8 cellular contexts compared by ENCODE assay signal in the genomic region with DNA sequence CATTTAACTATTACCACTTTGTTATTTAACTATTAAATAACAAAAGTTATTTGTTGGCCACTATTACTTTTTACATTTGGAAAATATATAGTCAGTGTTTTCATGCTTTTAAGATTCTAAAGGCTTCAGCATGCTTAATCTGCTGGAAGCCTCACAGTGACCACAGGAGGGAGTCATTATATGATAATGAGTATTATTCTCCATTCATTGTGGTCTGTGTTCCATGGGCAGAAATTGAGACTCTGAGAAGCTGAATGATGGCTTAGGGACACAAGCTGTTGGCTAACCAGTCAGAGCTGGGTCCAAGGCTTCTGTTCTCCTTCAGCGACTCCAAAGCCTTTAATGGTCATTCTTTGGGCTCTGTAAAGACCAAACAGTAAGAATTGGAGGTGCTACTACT.
A peak's percentile ranks its signal among the peaks of the same experiment; 100 is the strongest.
DNase-seq lines count a peak whose midpoint lies in the region; ATAC-seq, FAIRE-seq and TF ChIP-seq lines count a peak whose summit lies in the region.

No MANE protein-coding gene starts in this region.

- H3K27ac ChIP-seq in GM12878 (ENCODE audit: control insufficient read depth, insufficient read depth): peak overlapping the region; percentile 4; the same call in 1 of the 2 replicates
- no peak overlapping the region for H3K27ac ChIP-seq in CD8-positive, alpha-beta T cell (ENCODE audit: low read depth, low read length)

- no peak for DNase-seq in activated CD4-positive, CD25-positive, alpha-beta regulatory T cell treated with anti-CD3 and anti-CD28 coated beads, Interleukin-2, amount 50 U/mL, for 72 hours
- DNase-seq in MV-4-11 (lab: John Stamatoyannopoulos, UW) (peak; percentile 48), GM12878 (ENCODE audit: low read depth, low spot score) (no peak), retinal pigment epithelial cell (ENCODE audit: low read depth) (no peak), SHP77 treated with DMSO at 0.1 percent for 48 hours (lab: John Stamatoyannopoulos, UW) (no peak)
- DNase-seq in CD8-positive, alpha-beta T cell: no peak

- no peak overlapping the region for H3K4me3 Mint-ChIP-seq in CD8-positive, alpha-beta T cell

- H3K79me2 ChIP-seq in GM12878 (ENCODE audit: control insufficient read depth, insufficient read depth, low read length): peaks cover 4% of the 10 kb centered on the region

- H2AFZ ChIP-seq in GM12878 (ENCODE audit: control insufficient read depth, low read depth, low read length): no peak overlapping the region

- H3K4me1 ChIP-seq in GM12878 (ENCODE audit: control insufficient read depth, insufficient read depth, low read length): peaks cover 58% of the 10 kb centered on the region
- peaks cover 22% of the 10 kb centered on the region for H3K4me1 ChIP-seq in CD8-positive, alpha-beta T cell (ENCODE audit: insufficient read depth, low read length)

- peak; percentile 60 to 73 for ATAC-seq in activated CD4-positive, CD25-positive, alpha-beta regulatory T cell treated with anti-CD3 and anti-CD28 coated beads, Interleukin-2, amount 50 U/mL, for 24 hours
- ATAC-seq in GM12878 (peak; percentile 65), HG02938 (IDR thresholded peaks at IDR 0.05; ENCODE audit: unreplicated experiment) (no peak)
- ATAC-seq in CD8-positive, alpha-beta T cell: no peak

- no peaks in the 10 kb centered on the region for H3K27me3 Mint-ChIP-seq in CD8-positive, alpha-beta T cell (ENCODE audit: low read depth)

- H3K27ac Mint-ChIP-seq in CD8-positive, alpha-beta T cell: no peak overlapping the region

- 100% methylated on average over 1 of the region's 1 CpG for WGBS in GM12878 (ENCODE audit: insufficient coverage, insufficient replicate concordance, low lambda C conversion rate, missing lambda C conversion rate)

- SMC1A ChIA-PET in GM12878 (lab: Charles Lee; ENCODE audit: uncharacterized antibody, unreplicated experiment): interaction anchor here (0.7 to 20.9 kb wide), 9 partner anchors 12 to 112 kb away, joined by 3 to 380 read pairs (median 38); a partner anchor contains a TSS

- no peak for FAIRE-seq in GM12878 (lab: Jason Lieb, UNC)

- no peaks in the 10 kb centered on the region for H3K27me3 ChIP-seq in GM12878 (replicated peaks in 1 of 2; ENCODE audit: control insufficient read depth in 2 of 2, insufficient read depth in 2 of 2, low read length in 1 of 2)
- H3K27me3 ChIP-seq in CD8-positive, alpha-beta T cell (ENCODE audit: insufficient read depth, low read length): no peaks in the 10 kb centered on the region

- peaks cover 52% of the 10 kb centered on the region for H3K4me1 Mint-ChIP-seq in CD8-positive, alpha-beta T cell (ENCODE audit: low read depth)

- no peak for TF ChIP-seq POLR2A in GM12878 (IDR thresholded peaks at IDR 0.05; ENCODE audit: low read depth, low read length)

- H3K9me3 ChIP-seq in GM12878 (replicated peaks; ENCODE audit: control insufficient read depth, insufficient read depth, low read length): no peaks in the 10 kb centered on the region
- H3K9me3 ChIP-seq in CD8-positive, alpha-beta T cell (ENCODE audit: low read length): no peaks in the 10 kb centered on the region

- peak; percentile 22 to 32 (median 23); a peak in 3 of 6 replicates for TF ChIP-seq CTCF in GM12878 (IDR thresholded peaks at IDR 0.05 in 2 of 3, conservative IDR thresholded peaks at IDR 0.05 in 1 of 3; ENCODE audit: control insufficient read depth in 2 of 3, extremely low read depth in 1 of 3, insufficient read depth in 1 of 3, low read depth in 3 of 3, low read length in 3 of 3)
- TF ChIP-seq CTCF in retinal pigment epithelial cell (conservative IDR thresholded peaks at IDR 0.05; ENCODE audit: low read depth, low read length): peak; percentile 57
- TF ChIP-seq CTCF in CD8-positive, alpha-beta T cell (IDR thresholded peaks at IDR 0.05): no peak

- CTCF ChIA-PET in GM12878 (lab: Yijun Ruan, JAX): interaction anchor here (0.6 to 8.0 kb wide), 19 partner anchors 10 to 1087 kb away, joined by 3 to 114 read pairs (median 4); a partner anchor contains a TSS
- CTCF ChIA-PET in CD8-positive, alpha-beta T cell (lab: Charles Lee): no interaction called here

- TF ChIP-seq RAD21 in GM12878 (IDR thresholded peaks at IDR 0.05; ENCODE audit: insufficient read depth, low read depth, low read length): peak; percentile 58

- no peaks in the 10 kb centered on the region for H4K20me1 ChIP-seq in GM12878 (ENCODE audit: control insufficient read depth, insufficient read depth)

- POLR2A ChIA-PET in GM12878 (lab: Charles Lee): interaction anchor here (0.6 to 5.1 kb wide), 3 partner anchors 15 to 154 kb away, joined by 3 to 17 read pairs (median 6); a partner anchor contains a TSS
- POLR2A ChIA-PET in CD8-positive, alpha-beta T cell (lab: Charles Lee): no interaction called here

- no peaks in the 10 kb centered on the region for H3K9me3 Mint-ChIP-seq in CD8-positive, alpha-beta T cell

- in situ Hi-C loops in GM12878 (cut with MboI): loop anchor here (25.0 kb wide), 1 partner anchor 1023 kb away; a partner anchor contains a TSS

- intact Hi-C loops in GM12878 (cut with micrococcal nuclease; ENCODE audit: unreplicated experiment): loop anchor here (1.0 kb wide), 1 partner anchor 16 kb away; no protein-coding TSS in a partner anchor
- intact Hi-C loops in CD8-positive, alpha-beta T cell (cut with DNase I, micrococcal nuclease): no loop called here

- no TSS peak for BruUV-seq in GM12878 (replicated peaks; lab: Mats Ljungman, UMichigan)

- RAD21 ChIA-PET in GM12878 (lab: Charles Lee; ENCODE audit: unreplicated experiment): interaction anchor here (0.7 to 9.7 kb wide), 9 partner anchors 9 to 110 kb away, joined by 3 to 137 read pairs (median 5); a partner anchor contains a TSS

- no peak overlapping the region for H3K9ac ChIP-seq in GM12878 (ENCODE audit: control insufficient read depth, insufficient read depth, low read length)

- no peak for TF ChIP-seq EP300 in GM12878 (IDR thresholded peaks at IDR 0.05; ENCODE audit: borderline replicate concordance in 1 of 2, control insufficient read depth in 1 of 2, low read depth in 2 of 2, low read length in 2 of 2)

- H3K4me3 ChIP-seq in GM12878: no peak overlapping the region
- no peak overlapping the region for H3K4me3 ChIP-seq in retinal pigment epithelial cell (ENCODE audit: low read length)
- no peak overlapping the region for H3K4me3 ChIP-seq in CD8-positive, alpha-beta T cell (ENCODE audit: low read depth, low read length)

- H3K4me2 ChIP-seq in GM12878 (ENCODE audit: control insufficient read depth, insufficient read depth): no peak overlapping the region

- no peaks in the 10 kb centered on the region for H3K36me3 Mint-ChIP-seq in CD8-positive, alpha-beta T cell

- no peaks in the 10 kb centered on the region for H3K36me3 ChIP-seq in GM12878 (ENCODE audit: control insufficient read depth in 2 of 2, insufficient read depth in 2 of 2, low read length in 1 of 2)
- H3K36me3 ChIP-seq in CD8-positive, alpha-beta T cell (ENCODE audit: insufficient read depth, low read length): no peaks in the 10 kb centered on the region

TF ChIP-seq in GM12878, 131 proteins besides CTCF, POLR2A, EP300 and RAD21:
- TF ChIP-seq SMC3 (IDR thresholded peaks at IDR 0.05; ENCODE audit: borderline replicate concordance, low read length): peak; percentile 48; the same call in 1 of the 2 replicates
- TF ChIP-seq NFIC (IDR thresholded peaks at IDR 0.05; ENCODE audit: low read depth, low read length): 0 out of 2 replicates have a peak, but pooled peaks have one; percentile 15
- TF ChIP-seq JUNB (IDR thresholded peaks at IDR 0.05): 0 out of 2 replicates have a peak, but pooled peaks have one; percentile 2
- no peak for TF ChIP-seq LARP7 (IDR thresholded peaks at IDR 0.05)
- TF ChIP-seq, protein P1, sequence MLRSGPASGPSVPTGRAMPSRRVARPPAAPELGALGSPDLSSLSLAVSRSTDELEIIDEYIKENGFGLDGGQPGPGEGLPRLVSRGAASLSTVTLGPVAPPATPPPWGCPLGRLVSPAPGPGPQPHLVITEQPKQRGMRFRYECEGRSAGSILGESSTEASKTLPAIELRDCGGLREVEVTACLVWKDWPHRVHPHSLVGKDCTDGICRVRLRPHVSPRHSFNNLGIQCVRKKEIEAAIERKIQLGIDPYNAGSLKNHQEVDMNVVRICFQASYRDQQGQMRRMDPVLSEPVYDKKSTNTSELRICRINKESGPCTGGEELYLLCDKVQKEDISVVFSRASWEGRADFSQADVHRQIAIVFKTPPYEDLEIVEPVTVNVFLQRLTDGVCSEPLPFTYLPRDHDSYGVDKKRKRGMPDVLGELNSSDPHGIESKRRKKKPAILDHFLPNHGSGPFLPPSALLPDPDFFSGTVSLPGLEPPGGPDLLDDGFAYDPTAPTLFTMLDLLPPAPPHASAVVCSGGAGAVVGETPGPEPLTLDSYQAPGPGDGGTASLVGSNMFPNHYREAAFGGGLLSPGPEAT (IDR thresholded peaks at IDR 0.05; ENCODE audit: low read depth): no peak
- TF ChIP-seq RUNX3 (IDR thresholded peaks at IDR 0.05; ENCODE audit: low read length): peak; percentile 75
- TF ChIP-seq HDAC6 (IDR thresholded peaks at IDR 0.05; ENCODE audit: unreplicated experiment): no peak
TF ChIP-seq in GM12878: peak in this region for 4.

Comparison
In these comparisons a context has a peak if more than half of its experiments do, and no peak if none do; other contexts are left out.
1. ATAC-seq: peak in activated CD4-positive, CD25-positive, alpha-beta regulatory T cell treated with anti-CD3 and anti-CD28 coated beads, Interleukin-2, amount 50 U/mL, for 24 hours (2 of 2) and GM12878 (single experiment); none in CD8-positive, alpha-beta T cell (single experiment) and HG02938 (single experiment).